In the genomic region with DNA sequence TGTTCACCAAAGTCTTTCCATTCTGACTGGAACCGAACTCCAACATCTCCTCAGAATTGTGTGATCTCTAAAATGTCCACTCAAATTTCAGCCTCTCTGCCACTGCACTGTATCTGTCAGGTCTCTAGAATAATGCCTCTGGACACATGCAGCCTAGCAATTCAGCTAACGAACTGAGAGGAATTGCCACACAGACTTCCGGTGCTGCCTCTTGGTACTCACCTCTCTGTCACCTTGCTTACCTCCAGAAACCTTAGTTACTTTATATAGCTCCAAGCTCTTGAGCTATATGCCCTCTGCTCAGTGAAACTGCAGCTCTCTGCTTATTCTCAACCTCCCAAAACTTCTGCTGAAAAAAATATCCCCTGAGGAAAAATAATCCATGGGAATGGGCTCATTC, we compare ENCODE assay signal across 9 cellular contexts. TPM values are rescaled to one million over a fixed set of nuclear protein-coding genes. Genes with fewer than 3 reads are reported as not detected.
"Had no signal": no experiment of that assay in that cellular context is flagged by ENCODE, and none has a peak within 500 bp of the region (broad histone marks: within the 10 kb centered on the region; RNA-seq: fewer than 3 reads in every experiment).

No MANE protein-coding gene starts in this region.

- H3K4me3 Mint-ChIP-seq: IgD-negative memory B cell had no signal

- ATAC-seq: HCT116, HepG2 had no signal

- H3K36me3 ChIP-seq: HAP-1 had no signal

- H3K27ac ChIP-seq: GM23248, HL-60 had no signal

- H3K4me1 ChIP-seq: HAP-1 had no signal

- H2AFZ ChIP-seq: GM23248 had no signal

- H3K9me3 ChIP-seq: HAP-1 had no signal

- H3K4me1 Mint-ChIP-seq: IgD-negative memory B cell had no signal

- DNase-seq: GM23248, GOT3, H7, KBM-7 had no signal

- H3K27ac Mint-ChIP-seq: IgD-negative memory B cell had no signal

- H3K9ac ChIP-seq: GM23248 had no signal

- H3K36me3 Mint-ChIP-seq: IgD-negative memory B cell had no signal

- H3K4me3 ChIP-seq: GM23248, HAP-1 had no signal

RNA-seq across cellular contexts. Expression of gene CHRM3, which starts 2.7 kb away (rescaled TPM):
- total RNA-seq: GM23248, HepG2 had no signal
